Comparison of ENCODE assay signal across 18 cellular contexts in genomic region chr2:126893153-126893552, GRCh38. TPM values are rescaled to one million over a fixed set of nuclear protein-coding genes. Genes with fewer than 3 reads are reported as not detected.
DNase-seq lines count a peak whose midpoint lies in the region; ATAC-seq and TF ChIP-seq lines count a peak whose summit lies in the region.
"Had no signal": no experiment of that assay in that cellular context is flagged by ENCODE, and none has a peak within 500 bp of the region (broad histone marks: within the 10 kb centered on the region; RNA-seq: fewer than 3 reads in every experiment).

No MANE protein-coding gene starts in this region.

- H3K9me3 ChIP-seq in lower lobe of right lung: no peaks in the 10 kb centered on the region
- no peaks in the 10 kb centered on the region for H3K9me3 ChIP-seq in CD8-positive, alpha-beta T cell (ENCODE audit: low read length)
- H3K9me3 ChIP-seq: A549 had no signal

- no peaks in the 10 kb centered on the region for H3K27me3 ChIP-seq in lower lobe of right lung (ENCODE audit: low read depth)
- H3K27me3 ChIP-seq in CD8-positive, alpha-beta T cell (ENCODE audit: insufficient read depth, low read length): no peaks in the 10 kb centered on the region

- H3K27ac ChIP-seq in lower lobe of right lung: no peak overlapping the region
- no peak overlapping the region for H3K27ac ChIP-seq in CD8-positive, alpha-beta T cell (ENCODE audit: low read depth, low read length)
- H3K27ac ChIP-seq: 22Rv1, A549 had no signal

- ATAC-seq in lower lobe of right lung (no peak), sciatic nerve (no peak), HG03196 (IDR thresholded peaks at IDR 0.05; ENCODE audit: unreplicated experiment) (no peak)
- ATAC-seq in CD8-positive, alpha-beta T cell: no peak
- ATAC-seq: A549, GM23338 had no signal

- intact Hi-C loops in activated CD4-positive, alpha-beta memory T cell treated with anti-CD3 and anti-CD28 coated beads for 36 hours (cut with micrococcal nuclease): no loop called here
- intact Hi-C loops in lower lobe of right lung (cut with DNase I): no loop called here
- intact Hi-C loops in sciatic nerve (cut with DNase I): no loop called here
- intact Hi-C loops in CD8-positive, alpha-beta T cell (cut with DNase I, micrococcal nuclease): loop anchor here in 1 of 2 experiments (1.0 kb wide), 1 partner anchor 35 kb away; no protein-coding TSS in a partner anchor

- no peak overlapping the region for H3K27ac Mint-ChIP-seq in activated CD4-positive, alpha-beta memory T cell treated with anti-CD3 and anti-CD28 coated beads, Interleukin-2, amount 10 ng/mL, durations not matched to agents 7 days and 5 days
- H3K27ac Mint-ChIP-seq in activated CD4-positive, alpha-beta memory T cell treated with anti-CD3 and anti-CD28 coated beads for 36 hours: no peak overlapping the region
- no peak overlapping the region for H3K27ac Mint-ChIP-seq in chondrocyte (ENCODE audit: unreplicated experiment)
- H3K27ac Mint-ChIP-seq in CD8-positive, alpha-beta T cell: no peak overlapping the region
- H3K27ac Mint-ChIP-seq: CD4-positive, alpha-beta memory T cell; GM23338 had no signal

- peaks cover 1% of the 10 kb centered on the region for H3K27me3 Mint-ChIP-seq in activated CD4-positive, alpha-beta memory T cell treated with anti-CD3 and anti-CD28 coated beads, Interleukin-2, amount 10 ng/mL, durations not matched to agents 7 days and 5 days
- peaks cover 1% of the 10 kb centered on the region for H3K27me3 Mint-ChIP-seq in activated CD4-positive, alpha-beta memory T cell treated with anti-CD3 and anti-CD28 coated beads for 36 hours
- peaks cover 16% of the 10 kb centered on the region for H3K27me3 Mint-ChIP-seq in chondrocyte (ENCODE audit: low read depth)
- peaks cover 8% of the 10 kb centered on the region for H3K27me3 Mint-ChIP-seq in CD8-positive, alpha-beta T cell (ENCODE audit: low read depth)

- no peaks in the 10 kb centered on the region for H3K36me3 ChIP-seq in lower lobe of right lung
- no peaks in the 10 kb centered on the region for H3K36me3 ChIP-seq in CD8-positive, alpha-beta T cell (ENCODE audit: insufficient read depth, low read length)

- no peaks in the 10 kb centered on the region for H3K9me3 Mint-ChIP-seq in activated CD4-positive, alpha-beta memory T cell treated with anti-CD3 and anti-CD28 coated beads, Interleukin-2, amount 10 ng/mL, durations not matched to agents 7 days and 5 days
- no peaks in the 10 kb centered on the region for H3K9me3 Mint-ChIP-seq in activated CD4-positive, alpha-beta memory T cell treated with anti-CD3 and anti-CD28 coated beads for 36 hours
- peaks cover 3% of the 10 kb centered on the region for H3K9me3 Mint-ChIP-seq in chondrocyte (ENCODE audit: low read depth)
- H3K9me3 Mint-ChIP-seq in CD8-positive, alpha-beta T cell: peaks cover 3% of the 10 kb centered on the region
- H3K9me3 Mint-ChIP-seq: GM23338 had no signal

- H3K4me3 ChIP-seq in lower lobe of right lung: no peak overlapping the region
- no peak overlapping the region for H3K4me3 ChIP-seq in CD8-positive, alpha-beta T cell (ENCODE audit: low read depth, low read length)
- H3K4me3 ChIP-seq: A549, GM23338 had no signal

- TF ChIP-seq CTCF in chondrocyte (IDR thresholded peaks at IDR 0.05) (no peak), lower lobe of right lung (IDR thresholded peaks at IDR 0.05) (no peak)
- TF ChIP-seq CTCF in CD8-positive, alpha-beta T cell (IDR thresholded peaks at IDR 0.05): no peak

- DNase-seq in activated CD4-positive, alpha-beta memory T cell treated with anti-CD3 and anti-CD28 coated beads, Interleukin-2, amount 10 ng/mL, durations not matched to agents 7 days and 5 days: peak; percentile 4
- DNase-seq in activated CD4-positive, alpha-beta memory T cell treated with anti-CD3 and anti-CD28 coated beads for 36 hours: no peak
- DNase-seq in chondrocyte (ENCODE audit: low spot score): peak; percentile 40
- DNase-seq in lower lobe of right lung: peak; percentile 6
- peak; percentile 12 for DNase-seq in sciatic nerve (ENCODE audit: low spot score)
- no peak for DNase-seq in CD8-positive, alpha-beta T cell
- no peak for DNase-seq in NCI-H748 (lab: John Stamatoyannopoulos, UW; ENCODE audit: unreplicated experiment)
- DNase-seq: AML-193; Calu3; CD4-positive, alpha-beta memory T cell; DMS79 treated with DMSO at 0.1 percent for 48 hours; GF-D8; HCEC 1CT had no signal

- POLR2A ChIA-PET in activated CD4-positive, alpha-beta memory T cell treated with anti-CD3 and anti-CD28 coated beads, Interleukin-2, amount 10 ng/mL, durations not matched to agents 7 days and 5 days (lab: Charles Lee): no interaction called here
- POLR2A ChIA-PET in activated CD4-positive, alpha-beta memory T cell treated with anti-CD3 and anti-CD28 coated beads for 36 hours (lab: Charles Lee): no interaction called here
- POLR2A ChIA-PET in CD8-positive, alpha-beta T cell (lab: Charles Lee): no interaction called here

- H3K4me1 ChIP-seq in lower lobe of right lung: no peaks in the 10 kb centered on the region
- H3K4me1 ChIP-seq in CD8-positive, alpha-beta T cell (ENCODE audit: insufficient read depth, low read length): no peaks in the 10 kb centered on the region
- H3K4me1 ChIP-seq: A549 had no signal

- H3K4me3 Mint-ChIP-seq in activated CD4-positive, alpha-beta memory T cell treated with anti-CD3 and anti-CD28 coated beads, Interleukin-2, amount 10 ng/mL, durations not matched to agents 7 days and 5 days: no peak overlapping the region
- no peak overlapping the region for H3K4me3 Mint-ChIP-seq in activated CD4-positive, alpha-beta memory T cell treated with anti-CD3 and anti-CD28 coated beads for 36 hours
- H3K4me3 Mint-ChIP-seq in chondrocyte (ENCODE audit: unreplicated experiment): no peak overlapping the region
- no peak overlapping the region for H3K4me3 Mint-ChIP-seq in CD8-positive, alpha-beta T cell
- H3K4me3 Mint-ChIP-seq: CD14-positive monocyte, GM23338 had no signal

- no peaks in the 10 kb centered on the region for H3K36me3 Mint-ChIP-seq in activated CD4-positive, alpha-beta memory T cell treated with anti-CD3 and anti-CD28 coated beads, Interleukin-2, amount 10 ng/mL, durations not matched to agents 7 days and 5 days (ENCODE audit: low read depth)
- H3K36me3 Mint-ChIP-seq in activated CD4-positive, alpha-beta memory T cell treated with anti-CD3 and anti-CD28 coated beads for 36 hours: no peaks in the 10 kb centered on the region
- H3K36me3 Mint-ChIP-seq in chondrocyte (ENCODE audit: low read depth): no peaks in the 10 kb centered on the region
- no peaks in the 10 kb centered on the region for H3K36me3 Mint-ChIP-seq in CD8-positive, alpha-beta T cell
- H3K36me3 Mint-ChIP-seq: CD14-positive monocyte; CD4-positive, alpha-beta memory T cell had no signal

- H3K4me1 Mint-ChIP-seq in activated CD4-positive, alpha-beta memory T cell treated with anti-CD3 and anti-CD28 coated beads, Interleukin-2, amount 10 ng/mL, durations not matched to agents 7 days and 5 days: no peaks in the 10 kb centered on the region
- H3K4me1 Mint-ChIP-seq in activated CD4-positive, alpha-beta memory T cell treated with anti-CD3 and anti-CD28 coated beads for 36 hours (ENCODE audit: low read depth): no peaks in the 10 kb centered on the region
- H3K4me1 Mint-ChIP-seq in chondrocyte (ENCODE audit: low read depth): no peaks in the 10 kb centered on the region
- H3K4me1 Mint-ChIP-seq in CD8-positive, alpha-beta T cell (ENCODE audit: low read depth): no peaks in the 10 kb centered on the region
- H3K4me1 Mint-ChIP-seq: CD14-positive monocyte; CD4-positive, alpha-beta memory T cell; GM23338 had no signal

- CTCF ChIA-PET in activated CD4-positive, alpha-beta memory T cell treated with anti-CD3 and anti-CD28 coated beads, Interleukin-2, amount 10 ng/mL, durations not matched to agents 7 days and 5 days (lab: Charles Lee): no interaction called here
- CTCF ChIA-PET in activated CD4-positive, alpha-beta memory T cell treated with anti-CD3 and anti-CD28 coated beads for 36 hours (lab: Charles Lee): no interaction called here
- CTCF ChIA-PET in CD8-positive, alpha-beta T cell (lab: Charles Lee): no interaction called here

RNA-seq across cellular contexts. Expression of gene TEX51, which starts 5.5 kb away (rescaled TPM):
- not detected for total RNA-seq in activated CD4-positive, alpha-beta memory T cell treated with anti-CD3 and anti-CD28 coated beads, Interleukin-2, amount 10 ng/mL, durations not matched to agents 7 days and 5 days
- not detected for total RNA-seq in activated CD4-positive, alpha-beta memory T cell treated with anti-CD3 and anti-CD28 coated beads for 36 hours
- total RNA-seq in chondrocyte: not detected in 3 replicates
- total RNA-seq in lower lobe of right lung: not detected
- not detected for total RNA-seq in sciatic nerve
- not detected for total RNA-seq in CD8-positive, alpha-beta T cell
- total RNA-seq: Calu3; CD4-positive, alpha-beta memory T cell; GM23338 had no signal

Comparison
In these comparisons a context has a peak if more than half of its experiments do, and no peak if none do; other contexts are left out.
1. DNase-seq: peak in activated CD4-positive, alpha-beta memory T cell treated with anti-CD3 and anti-CD28 coated beads, Interleukin-2, amount 10 ng/mL, durations not matched to agents 7 days and 5 days (single experiment), chondrocyte (single experiment), lower lobe of right lung (single experiment) and sciatic nerve (single experiment); none in activated CD4-positive, alpha-beta memory T cell treated with anti-CD3 and anti-CD28 coated beads for 36 hours (single experiment), CD8-positive, alpha-beta T cell (0 of 7) and NCI-H748 (single experiment).